18 cellular contexts compared by ENCODE assay signal in genomic region chr3:69777582-69777967, GRCh38. TPM values are rescaled to one million over a fixed set of nuclear protein-coding genes. Genes with fewer than 3 reads are reported as not detected.
DNase-seq lines count a peak whose midpoint lies in the region; ATAC-seq, FAIRE-seq and TF ChIP-seq lines count a peak whose summit lies in the region.
"Had no signal": no experiment of that assay in that cellular context is flagged by ENCODE, and none has a peak within 500 bp of the region (broad histone marks: within the 10 kb centered on the region; RNA-seq: fewer than 3 reads in every experiment).

No MANE protein-coding gene starts in this region.

- H3K4me2 ChIP-seq in IMR-90 (ENCODE audit: low read depth, low read length) (no peak overlapping the region), K562 (ENCODE audit: insufficient read depth, low read length) (peak overlapping the region; percentile 61)
- H3K4me2 ChIP-seq: BLaER1 had no signal

- DNase-seq in IMR-90 (no peak), K562 (ENCODE audit: extremely low read depth in 1 of 4, low spot score in 3 of 4) (peak in 1 of 4 experiments; percentile 62), DMS 273 treated with DMSO at 0.1 percent for 48 hours (lab: John Stamatoyannopoulos, UW) (no peak)
- DNase-seq in stimulated activated naive CD4-positive, alpha-beta T cell (lab: John Stamatoyannopoulos, UW) = no peak
- DNase-seq: Calu3; CD4-positive, alpha-beta memory T cell; COR-L47; DMS153; DND-41; GOT3; HFFc6 had no signal

- H3K14ac ChIP-seq in IMR-90 (replicated peaks; ENCODE audit: low read depth, low read length) = no peak overlapping the region; the same call in 1 of the 2 replicates

- in situ Hi-C loops in IMR-90 (cut with MboI; ENCODE audit: low sequenced_read_pairs) (no loop called here), K562 (cut with MboI) (no loop called here)

- no peak for TF ChIP-seq CTCF in IMR-90 (conservative IDR thresholded peaks at IDR 0.05; ENCODE audit: low read depth, low read length)
- no peak for TF ChIP-seq CTCF in K562 (IDR thresholded peaks at IDR 0.05 in 2 of 3, conservative IDR thresholded peaks at IDR 0.05 in 1 of 3; ENCODE audit: insufficient read depth in 2 of 3, low read depth in 1 of 3, low read length in 3 of 3)

- H3K4ac ChIP-seq in IMR-90 (ENCODE audit: low read depth, low read length) = no peak overlapping the region

- H3K9me3 ChIP-seq in IMR-90 (ENCODE audit: control insufficient read depth, insufficient read depth, low read length) (no peaks in the 10 kb centered on the region), K562 (replicated peaks; ENCODE audit: control insufficient read depth, insufficient read depth, low read depth, low read length) (no peaks in the 10 kb centered on the region), skeletal muscle tissue (ENCODE audit: control insufficient read depth in 3 of 3, low read length in 3 of 3) (no peaks in the 10 kb centered on the region)
- H3K9me3 ChIP-seq: BLaER1, HAP-1 had no signal

- TF ChIP-seq EP300 in K562 (IDR thresholded peaks at IDR 0.05; ENCODE audit: low read length) = peak; percentile 73

- peak overlapping the region; percentile 46; the same call in 1 of the 2 replicates for H3K18ac ChIP-seq in IMR-90 (ENCODE audit: low read depth, low read length)

- no peak overlapping the region for H2BK20ac ChIP-seq in IMR-90 (ENCODE audit: low read depth, low read length)

- H3K56ac ChIP-seq in IMR-90 (ENCODE audit: extremely low read depth, insufficient read depth, low read length) = no peak overlapping the region

- 0 out of 2 replicates have a peak overlapping the region, but pooled peaks have one; percentile 9 for H2BK120ac ChIP-seq in IMR-90 (ENCODE audit: low read depth, low read length)

- CTCF ChIA-PET in IMR-90 (lab: Yijun Ruan, JAX) = no interaction called here
- CTCF ChIA-PET in K562 (lab: Yijun Ruan, JAX; ENCODE audit: low intra/inter-chr PET ratio) = no interaction called here

- BruUV-seq in IMR-90 (replicated peaks; lab: Mats Ljungman, UMichigan) (no TSS peak), K562 (replicated peaks; lab: Mats Ljungman, UMichigan) (no TSS peak)

- H3K36me3 ChIP-seq in IMR-90 (ENCODE audit: control insufficient read depth, insufficient read depth, low read length) (no peaks in the 10 kb centered on the region), K562 (ENCODE audit: control insufficient read depth, insufficient read depth, low read length) (no peaks in the 10 kb centered on the region), skeletal muscle tissue (ENCODE audit: control insufficient read depth in 3 of 3, insufficient read depth in 3 of 3, low read length in 3 of 3) (no peaks in the 10 kb centered on the region)
- H3K36me3 ChIP-seq: BLaER1, HAP-1 had no signal

- H4K8ac ChIP-seq in IMR-90 (ENCODE audit: low read depth in 2 of 2, low read length in 2 of 2) = no peak overlapping the region; a peak in 1 of 4 replicates

- TF ChIP-seq POLR2A in IMR-90 (IDR thresholded peaks at IDR 0.05; ENCODE audit: low read depth, low read length) (no peak), K562 (conservative IDR thresholded peaks at IDR 0.05) (no peak)

- intact Hi-C loops in IMR-90 (cut with micrococcal nuclease) (no loop called here), K562 (cut with micrococcal nuclease) (no loop called here)

- no peak overlapping the region for H4K5ac ChIP-seq in IMR-90 (ENCODE audit: low read depth, low read length)

- TF ChIP-seq RAD21 in IMR-90 (IDR thresholded peaks at IDR 0.05; ENCODE audit: low read length) = no peak
- TF ChIP-seq RAD21 in K562 (CRISPR knock-in tag; conservative IDR thresholded peaks at IDR 0.05 in 1 of 2, IDR thresholded peaks at IDR 0.05 in 1 of 2) = no peak

- H3K9ac ChIP-seq in IMR-90 (ENCODE audit: low read depth, low read length) (no peak overlapping the region), K562 (ENCODE audit: insufficient read depth in 1 of 2, low read depth in 2 of 2, low read length in 2 of 2) (no peak overlapping the region), skeletal muscle tissue (ENCODE audit: low read depth in 1 of 3, low read length in 3 of 3) (no peak overlapping the region)
- H3K9ac ChIP-seq: BLaER1 had no signal

- H3K4me1 ChIP-seq in IMR-90 (ENCODE audit: control insufficient read depth, insufficient read depth, low read length) (peaks cover 14% of the 10 kb centered on the region), K562 (replicated peaks in 1 of 2; ENCODE audit: control insufficient read depth in 2 of 2, insufficient read depth in 2 of 2, low read length in 2 of 2) (peaks cover 7 to 49% of the 10 kb centered on the region in 2 experiments; a peak in 4 of 5 replicates), skeletal muscle tissue (ENCODE audit: control insufficient read depth in 3 of 3, insufficient read depth in 3 of 3, low read length in 3 of 3) (peaks cover 19 to 44% (median 30%) of the 10 kb centered on the region in 3 donors)
- H3K4me1 ChIP-seq: BLaER1 had no signal

- H4K91ac ChIP-seq in IMR-90 (ENCODE audit: insufficient read depth, low read depth, low read length) = no peak overlapping the region

- H3K27ac ChIP-seq in IMR-90 (ENCODE audit: insufficient read depth, low read length) = no peak overlapping the region
- H3K27ac ChIP-seq in K562 (ENCODE audit: extremely low read depth, low read depth, low read length) = peak overlapping the region; percentile 61
- peak overlapping the region; percentile 45 for H3K27ac ChIP-seq in skeletal muscle tissue (ENCODE audit: low read depth, low read length)
- H3K27ac ChIP-seq: BLaER1 had no signal

- H3K9me1 ChIP-seq in IMR-90 (ENCODE audit: insufficient read depth, low read length) = peaks cover 7% of the 10 kb centered on the region; the same call in 1 of the 2 replicates
- no peaks in the 10 kb centered on the region for H3K9me1 ChIP-seq in K562 (ENCODE audit: control insufficient read depth, insufficient read depth, low read length)

- ATAC-seq in IMR-90 (ENCODE audit: low read depth) (no peak), K562 (peak; percentile 31), HG02884 (IDR thresholded peaks at IDR 0.05; ENCODE audit: unreplicated experiment) (no peak)

- H3K27me3 ChIP-seq in IMR-90 (ENCODE audit: control insufficient read depth, insufficient read depth, low read length) (no peaks in the 10 kb centered on the region), K562 (ENCODE audit: control insufficient read depth in 2 of 2, insufficient read depth in 2 of 2, low read length in 2 of 2) (no peaks in the 10 kb centered on the region), skeletal muscle tissue (ENCODE audit: control insufficient read depth in 3 of 3, insufficient read depth in 3 of 3, low read length in 3 of 3) (no peaks in the 10 kb centered on the region)
- H3K27me3 ChIP-seq: BLaER1 had no signal

- H3K23ac ChIP-seq in IMR-90 (ENCODE audit: low read depth, low read length) = no peak overlapping the region

- H2AFZ ChIP-seq in IMR-90 (replicated peaks; ENCODE audit: low read length, poor library complexity) (no peak overlapping the region), K562 (ENCODE audit: low read depth, low read length) (peak overlapping the region; percentile 20; the same call in 1 of the 2 replicates)

- dilution Hi-C loops in IMR-90 (cut with HindIII; ENCODE audit: low sequenced_read_pairs, unreplicated experiment) = no loop called here

- peaks cover 89% of the 10 kb centered on the region for H3K79me2 ChIP-seq in K562 (ENCODE audit: control insufficient read depth, insufficient read depth, low read length)

- H4K20me1 ChIP-seq in IMR-90 (ENCODE audit: insufficient read depth, low read length) = no peaks in the 10 kb centered on the region
- H4K20me1 ChIP-seq in K562 (replicated peaks; ENCODE audit: control insufficient read depth, insufficient read depth, low read length) = no peaks in the 10 kb centered on the region
- H4K20me1 ChIP-seq: BLaER1 had no signal

- 100% methylated on average over 1 of the region's 5 CpGs; no CpG with 5 or more reads in 1 of the 2 experiments for WGBS in IMR-90 (ENCODE audit: extremely low coverage in 2 of 2, insufficient read length in 1 of 2), 2 experiments
- 2% methylated on average over 5 of the region's 5 CpGs for WGBS in K562 (ENCODE audit: insufficient coverage, low coverage, missing lambda C conversion rate)

- POLR2A ChIA-PET in IMR-90 (lab: Charles Lee; ENCODE audit: unreplicated experiment) (no interaction called here), K562 (lab: Yijun Ruan, JAX) (no interaction called here)

- 0 out of 2 replicates have a peak overlapping the region, but pooled peaks have one; percentile 23 for H2AK5ac ChIP-seq in IMR-90 (ENCODE audit: low read depth, low read length)

- H2BK15ac ChIP-seq in IMR-90 (ENCODE audit: low read depth, low read length) = no peak overlapping the region; the same call in 2 of the 3 replicates

- H3K79me1 ChIP-seq in IMR-90 (ENCODE audit: low read depth in 1 of 2, low read length in 2 of 2) = peaks cover 31 to 35% of the 10 kb centered on the region in 2 experiments

- peak; percentile 63 for FAIRE-seq in K562 (lab: Jason Lieb, UNC)
- FAIRE-seq: GM12892, H54 had no signal

- H2BK5ac ChIP-seq in IMR-90 (ENCODE audit: low read depth, low read length, poor library complexity, severe bottlenecking) = no peak overlapping the region

- no peak overlapping the region for H3K4me3 ChIP-seq in IMR-90 (ENCODE audit: insufficient read depth, low read depth, low read length)
- no peak overlapping the region for H3K4me3 ChIP-seq in K562
- no peak overlapping the region for H3K4me3 ChIP-seq in skeletal muscle tissue (ENCODE audit: low read length in 3 of 3)
- H3K4me3 ChIP-seq: BLaER1, HAP-1 had no signal

- H2AK9ac ChIP-seq in IMR-90 (replicated peaks; ENCODE audit: low read depth, low read length, poor library complexity) = no peak overlapping the region

RNA-seq across cellular contexts. Expression of gene MITF, which starts 38.3 kb away (rescaled TPM):
- total RNA-seq in IMR-90 (2012; rRNA removed) (13.3 and 16.7 TPM in 2 replicates), K562 (2014; rRNA removed) (11.5 and 17.6 TPM in 2 replicates), K562 (2014; rRNA removed; fragmentation: Illumina TruSeq; extraction: Trizol) (11.1 and 13.5 TPM in 2 replicates), K562 (2015; rRNA removed; fragmentation: Illumina TruSeq; extraction: Trizol) (13.4 and 14.2 TPM in 2 replicates), K562 (2021) (14.6 and 16.5 TPM in 2 replicates), skeletal muscle tissue (11.0 TPM)
- polyA plus RNA-seq in IMR-90 (2012; rRNA removed) (5.4 and 6.5 TPM in 2 replicates), K562 (2011; rRNA removed) (9.7 and 10.1 TPM in 2 replicates), K562 (2014; fragmentation: Illumina TruSeq; extraction: Trizol) (10.7 and 14.9 TPM in 2 replicates), K562 (2014; fragmentation: Nextera tagmentation; extraction: Ambion mirVana) (1 to 10 TPM; 5.6 to 9.0 TPM), K562 (2014; rRNA removed) (8.4 and 8.7 TPM in 2 replicates)
- polyA plus RNA-seq in IMR-90 (2012; cell fraction: cytosol; rRNA removed) = 4.0 and 4.8 TPM in 2 replicates
- polyA plus RNA-seq in IMR-90 (2012; cell fraction: nucleus; rRNA removed; ENCODE audit: low replicate concordance) = 5.3 and 10.2 TPM in 2 replicates
- total RNA-seq in K562 (2011; cell fraction: chromatin; rRNA removed; ENCODE audit: low replicate concordance) = 14.1 and 25.5 TPM in 2 replicates
- total RNA-seq in K562 (2011; cell fraction: nucleolus; rRNA removed) = 10.0 and 11.2 TPM in 2 replicates
- 19.1 and 23.1 TPM in 2 replicates for total RNA-seq in K562 (2011; cell fraction: nucleoplasm; rRNA removed)
- polyA plus RNA-seq in K562 (2011; cell fraction: cytosol; rRNA removed) = 9.3 and 11.5 TPM in 2 replicates
- polyA plus RNA-seq in K562 (2011; cell fraction: nucleus; rRNA removed) = 11.0 and 11.4 TPM in 2 replicates
- polyA plus RNA-seq in K562 (2012) = 7.4 and 9.4 TPM in 2 replicates
- polyA minus RNA-seq in K562 (2011; rRNA and poly(A)+ RNA removed) = 32.4 and 33.9 TPM in 2 replicates
- polyA minus RNA-seq in K562 (2011; cell fraction: cytosol; rRNA and poly(A)+ RNA removed) = 11.4 and 11.9 TPM in 2 replicates
- polyA minus RNA-seq in K562 (2011; cell fraction: nucleus; rRNA and poly(A)+ RNA removed) = 21.8 and 42.0 TPM in 2 replicates
- total RNA-seq: B cell had no signal
- polyA plus RNA-seq: CD4-positive, alpha-beta memory T cell had no signal
